In genomic region chr7:102834999-102835398, GRCh38 we compare ENCODE assay signal across 1 cellular context.
TF ChIP-seq lines count a peak whose summit lies in the region.

No MANE protein-coding gene starts in this region.

TF ChIP-seq in GM23338, 12 proteins besides CTCF, POLR2A, EP300 and RAD21 (continued from another document):
- no peak for TF ChIP-seq ETS1 (IDR thresholded peaks at IDR 0.05)
- TF ChIP-seq EZH2phosphoT487 (IDR thresholded peaks at IDR 0.05; ENCODE audit: unreplicated experiment): no peak
- TF ChIP-seq ZNF114 (CRISPR knock-in tag; IDR thresholded peaks at IDR 0.05): no peak
- no peak for TF ChIP-seq NANOG (IDR thresholded peaks at IDR 0.05; ENCODE audit: borderline replicate concordance)
